ENCODE assay signal across 11 cellular contexts in genomic region chr2:64932327-64933216, GRCh38. TPM values are rescaled to one million over a fixed set of nuclear protein-coding genes. Genes with fewer than 3 reads are reported as not detected.
A peak's percentile ranks its signal among the peaks of the same experiment; 100 is the strongest.
DNase-seq lines count a peak whose midpoint lies in the region; ATAC-seq, FAIRE-seq and TF ChIP-seq lines count a peak whose summit lies in the region.
"Had no signal": no experiment of that assay in that cellular context is flagged by ENCODE, and none has a peak within 500 bp of the region (broad histone marks: within the 10 kb centered on the region; RNA-seq: fewer than 3 reads in every experiment).

No MANE protein-coding gene starts in this region.

- no peak overlapping the region for H3K4me3 Mint-ChIP-seq in nephron progenitor cell
- H3K4me3 Mint-ChIP-seq: CD4-positive, alpha-beta memory T cell had no signal

- intact Hi-C loops in kidney (cut with DNase I), result no loop called here

- no peak overlapping the region for H3K4me3 ChIP-seq in kidney (ENCODE audit: low read length in 2 of 2)
- H3K4me3 ChIP-seq: upper lobe of left lung had no signal

- peaks cover 11% of the 10 kb centered on the region for H3K9me3 Mint-ChIP-seq in nephron progenitor cell

- H3K9me3 ChIP-seq in kidney (ENCODE audit: control insufficient read depth in 1 of 2, low read length in 2 of 2), result no peaks in the 10 kb centered on the region
- H3K9me3 ChIP-seq: upper lobe of left lung had no signal

- H3K4me1 Mint-ChIP-seq in nephron progenitor cell, result no peaks in the 10 kb centered on the region
- H3K4me1 Mint-ChIP-seq: CD4-positive, alpha-beta memory T cell had no signal

- H3K27ac ChIP-seq in kidney (ENCODE audit: low read depth in 2 of 2, low read length in 2 of 2), result no peak overlapping the region
- H3K27ac ChIP-seq: upper lobe of left lung had no signal

- no peaks in the 10 kb centered on the region for H3K36me3 Mint-ChIP-seq in nephron progenitor cell (ENCODE audit: low read depth)
- H3K36me3 Mint-ChIP-seq: CD4-positive, alpha-beta memory T cell had no signal

- TF ChIP-seq CTCF in GM10248 (IDR thresholded peaks at IDR 0.05; ENCODE audit: control extremely low read depth, extremely low read depth, low read depth, missing control alignments), result no peak
- TF ChIP-seq CTCF in kidney (IDR thresholded peaks at IDR 0.05; ENCODE audit: borderline replicate concordance, extremely low read depth, insufficient read depth), result no peak
- no peak for TF ChIP-seq CTCF in nephron progenitor cell (IDR thresholded peaks at IDR 0.05)

- ATAC-seq in GM19455 (IDR thresholded peaks at IDR 0.05; ENCODE audit: unreplicated experiment) (peak; percentile 90), HG03159 (IDR thresholded peaks at IDR 0.05; ENCODE audit: unreplicated experiment) (peak; percentile 86), SK-N-SH treated with all-trans-retinoic acid at 6 μM for 48 hours (no peak)
- ATAC-seq: right cardiac atrium had no signal

- no peak overlapping the region for H3K9ac ChIP-seq in kidney (ENCODE audit: low read length in 2 of 2)

- H3K4me1 ChIP-seq in kidney (ENCODE audit: control insufficient read depth in 1 of 2, insufficient read depth in 1 of 2, low read depth in 1 of 2, low read length in 2 of 2), result no peaks in the 10 kb centered on the region

- H3K27ac Mint-ChIP-seq in nephron progenitor cell, result no peak overlapping the region
- H3K27ac Mint-ChIP-seq: CD4-positive, alpha-beta memory T cell had no signal

- no peaks in the 10 kb centered on the region for H3K36me3 ChIP-seq in kidney (ENCODE audit: control insufficient read depth in 1 of 2, insufficient read depth in 2 of 2, low read length in 2 of 2)
- H3K36me3 ChIP-seq: upper lobe of left lung had no signal

- DNase-seq in GM10248 (ENCODE audit: extremely low spot score) (peak; percentile 71), SKM-1 treated with dmso at 0.1 percent for 144 hours (lab: John Stamatoyannopoulos, UW; ENCODE audit: unreplicated experiment) (peak; percentile 89), GOT3 (lab: John Stamatoyannopoulos, UW) (no peak), kidney (no peak), nephron progenitor cell (no peak)
- DNase-seq: CD4-positive, alpha-beta memory T cell; right cardiac atrium; upper lobe of left lung had no signal

- CTCF ChIA-PET in GM10248 (lab: Yijun Ruan, JAX), result interaction anchor here (1.1 to 19.3 kb wide), 6 partner anchors 11 to 61 kb away, joined by 3 to 277 read pairs (median 4); no protein-coding TSS in a partner anchor

- no peak for FAIRE-seq in kidney (lab: Jason Lieb, UNC)

- POLR2A ChIA-PET in GM10248 (lab: Yijun Ruan, JAX), result interaction anchor here (1.3 to 1.4 kb wide), 2 partner anchors 55 to 58 kb away, joined by 6 to 14 read pairs; no protein-coding TSS in a partner anchor

- H3K27me3 Mint-ChIP-seq in nephron progenitor cell (ENCODE audit: low read depth, poor library complexity), result peaks cover 33% of the 10 kb centered on the region

TF ChIP-seq in SK-N-SH treated with all-trans-retinoic acid at 6 μM for 48 hours, 23 proteins besides CTCF, POLR2A, EP300 and RAD21:
- TF ChIP-seq SNAI2 (CRISPR knock-in tag; IDR thresholded peaks at IDR 0.05), result no peak
- TF ChIP-seq ZNF565 (CRISPR knock-in tag; conservative IDR thresholded peaks at IDR 0.05; ENCODE audit: low read depth), result no peak
- TF ChIP-seq PPARA (CRISPR knock-in tag; IDR thresholded peaks at IDR 0.05; ENCODE audit: borderline replicate concordance), result no peak
- TF ChIP-seq ESRRG (CRISPR knock-in tag; IDR thresholded peaks at IDR 0.05), result no peak
- TF ChIP-seq ARNTL (CRISPR knock-in tag; IDR thresholded peaks at IDR 0.05; ENCODE audit: borderline replicate concordance, low read depth), result no peak
- TF ChIP-seq BACH2 (CRISPR knock-in tag; IDR thresholded peaks at IDR 0.05; ENCODE audit: borderline replicate concordance), result no peak
- no peak for TF ChIP-seq ISL1 (CRISPR knock-in tag; IDR thresholded peaks at IDR 0.05)
- TF ChIP-seq, protein P1, sequence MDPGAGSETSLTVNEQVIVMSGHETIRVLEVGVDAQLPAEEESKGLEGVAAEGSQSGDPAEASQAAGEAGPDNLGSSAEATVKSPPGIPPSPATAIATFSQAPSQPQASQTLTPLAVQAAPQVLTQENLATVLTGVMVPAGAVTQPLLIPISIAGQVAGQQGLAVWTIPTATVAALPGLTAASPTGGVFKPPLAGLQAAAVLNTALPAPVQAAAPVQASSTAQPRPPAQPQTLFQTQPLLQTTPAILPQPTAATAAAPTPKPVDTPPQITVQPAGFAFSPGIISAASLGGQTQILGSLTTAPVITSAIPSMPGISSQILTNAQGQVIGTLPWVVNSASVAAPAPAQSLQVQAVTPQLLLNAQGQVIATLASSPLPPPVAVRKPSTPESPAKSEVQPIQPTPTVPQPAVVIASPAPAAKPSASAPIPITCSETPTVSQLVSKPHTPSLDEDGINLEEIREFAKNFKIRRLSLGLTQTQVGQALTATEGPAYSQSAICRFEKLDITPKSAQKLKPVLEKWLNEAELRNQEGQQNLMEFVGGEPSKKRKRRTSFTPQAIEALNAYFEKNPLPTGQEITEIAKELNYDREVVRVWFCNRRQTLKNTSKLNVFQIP (CRISPR knock-in tag; IDR thresholded peaks at IDR 0.05; ENCODE audit: borderline replicate concordance, low read depth), result no peak
- no peak for TF ChIP-seq ZC3H10 (CRISPR knock-in tag; IDR thresholded peaks at IDR 0.05)
- TF ChIP-seq, protein P2, sequence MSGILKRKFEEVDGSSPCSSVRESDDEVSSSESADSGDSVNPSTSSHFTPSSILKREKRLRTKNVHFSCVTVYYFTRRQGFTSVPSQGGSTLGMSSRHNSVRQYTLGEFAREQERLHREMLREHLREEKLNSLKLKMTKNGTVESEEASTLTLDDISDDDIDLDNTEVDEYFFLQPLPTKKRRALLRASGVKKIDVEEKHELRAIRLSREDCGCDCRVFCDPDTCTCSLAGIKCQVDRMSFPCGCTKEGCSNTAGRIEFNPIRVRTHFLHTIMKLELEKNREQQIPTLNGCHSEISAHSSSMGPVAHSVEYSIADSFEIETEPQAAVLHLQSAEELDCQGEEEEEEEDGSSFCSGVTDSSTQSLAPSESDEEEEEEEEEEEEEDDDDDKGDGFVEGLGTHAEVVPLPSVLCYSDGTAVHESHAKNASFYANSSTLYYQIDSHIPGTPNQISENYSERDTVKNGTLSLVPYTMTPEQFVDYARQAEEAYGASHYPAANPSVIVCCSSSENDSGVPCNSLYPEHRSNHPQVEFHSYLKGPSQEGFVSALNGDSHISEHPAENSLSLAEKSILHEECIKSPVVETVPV (CRISPR knock-in tag; IDR thresholded peaks at IDR 0.05), result no peak
- no peak for TF ChIP-seq OSR1 (CRISPR knock-in tag; IDR thresholded peaks at IDR 0.05)
TF ChIP-seq in SK-N-SH treated with all-trans-retinoic acid at 6 μM for 48 hours: peak in this region for 0.

RNA-seq across cellular contexts. Expression of gene SLC1A4, which starts 56.6 kb away (rescaled TPM):
- total RNA-seq in kidney, result 10.6 TPM
- polyA plus RNA-seq in kidney (ENCODE audit: insufficient read depth, low read depth, low replicate concordance), result 2.1 TPM

Comparison
In these comparisons a context has a peak if more than half of its experiments do, and no peak if none do; other contexts are left out.
1. DNase-seq: peak in GM10248 (single experiment) and SKM-1 treated with dmso at 0.1 percent for 144 hours (single experiment); none in GOT3 (single experiment), kidney (single experiment) and nephron progenitor cell (single experiment).